8 cellular contexts compared by ENCODE assay signal in the genomic region with DNA sequence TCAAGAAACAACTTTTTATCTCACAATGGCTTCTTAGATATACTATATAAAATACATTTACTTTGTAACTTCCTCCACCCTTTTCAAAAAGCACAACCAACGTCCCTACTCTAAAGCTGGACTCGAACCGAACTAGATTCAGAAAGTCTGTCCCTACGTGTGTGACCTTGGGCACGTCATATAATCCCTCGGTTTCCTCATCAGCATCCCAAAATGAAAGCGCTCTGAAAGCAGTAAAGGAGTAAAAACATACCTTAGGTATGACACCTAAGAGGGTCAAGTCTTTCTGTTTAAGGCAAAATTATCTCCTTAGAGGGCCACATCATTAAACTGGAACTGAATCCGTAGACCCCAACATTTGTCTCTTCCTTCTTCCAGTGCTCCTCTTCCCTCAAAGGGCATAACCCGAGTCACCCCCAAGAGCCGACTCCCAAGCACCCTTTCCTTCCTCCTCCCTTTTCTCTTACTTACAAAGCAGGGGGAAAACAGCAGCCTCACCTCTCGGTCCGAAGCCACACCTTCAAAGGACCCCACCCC. TPM values are rescaled to one million over a fixed set of nuclear protein-coding genes. Genes with fewer than 3 reads are reported as not detected.
DNase-seq lines count a peak whose midpoint lies in the region; ATAC-seq and TF ChIP-seq lines count a peak whose summit lies in the region.

No MANE protein-coding gene starts in this region.

- DNase-seq in ELR (ENCODE audit: low read depth), result peak; percentile 43
- peak; percentile 62 for DNase-seq in NCI-H69 (lab: John Stamatoyannopoulos, UW)
- no peak for DNase-seq in endodermal cell
- DNase-seq in activated CD4-positive, alpha-beta T cell treated with anti-CD3 and anti-CD28 coated beads for 1 hour, result no peak
- no peak for DNase-seq in foreskin melanocyte
- DNase-seq in MV-4-11 (lab: John Stamatoyannopoulos, UW), result no peak

- H3K27me3 Mint-ChIP-seq in endodermal cell (ENCODE audit: insufficient read depth), result no peaks in the 10 kb centered on the region

- H3K9me3 Mint-ChIP-seq in endodermal cell, result no peaks in the 10 kb centered on the region

- peaks cover 11% of the 10 kb centered on the region for H3K4me1 ChIP-seq in endodermal cell (ENCODE audit: control insufficient read depth, insufficient read depth, low read length)
- H3K4me1 ChIP-seq in parathyroid adenoma, result peaks cover 6% of the 10 kb centered on the region

- no peak overlapping the region for H3K4me3 Mint-ChIP-seq in endodermal cell

- peaks cover 51% of the 10 kb centered on the region for H3K4me1 Mint-ChIP-seq in endodermal cell

- H3K36me3 ChIP-seq in endodermal cell (ENCODE audit: control insufficient read depth, insufficient read depth, low read length), result no peaks in the 10 kb centered on the region
- H3K36me3 ChIP-seq in parathyroid adenoma (ENCODE audit: control insufficient read depth, insufficient read depth, low read length), result no peaks in the 10 kb centered on the region

- H3K27ac Mint-ChIP-seq in endodermal cell, result no peak overlapping the region

- H3K4me2 ChIP-seq in parathyroid adenoma (ENCODE audit: low read length), result peak overlapping the region; percentile 63

- TF ChIP-seq CTCF in endodermal cell (conservative IDR thresholded peaks at IDR 0.05) (no peak), parathyroid adenoma (IDR thresholded peaks at IDR 0.05) (no peak)

- peak overlapping the region; percentile 96 for H2AFZ ChIP-seq in parathyroid adenoma

- no peaks in the 10 kb centered on the region for H3K27me3 ChIP-seq in endodermal cell (ENCODE audit: control insufficient read depth, insufficient read depth, low read length, poor library complexity, severe bottlenecking)
- no peaks in the 10 kb centered on the region for H3K27me3 ChIP-seq in parathyroid adenoma (ENCODE audit: control insufficient read depth, insufficient read depth, low read length)

- ATAC-seq in GM18907 (IDR thresholded peaks at IDR 0.05; ENCODE audit: unreplicated experiment), result no peak

- H3K4me3 ChIP-seq in endodermal cell (ENCODE audit: low read length) (peak overlapping the region; percentile 97), parathyroid adenoma (ENCODE audit: low read depth, low read length) (peak overlapping the region; percentile 90)

- H3K9me3 ChIP-seq in endodermal cell (ENCODE audit: control insufficient read depth, low read length), result no peaks in the 10 kb centered on the region
- H3K9me3 ChIP-seq in parathyroid adenoma (ENCODE audit: control insufficient read depth, low read length), result no peaks in the 10 kb centered on the region

- no peaks in the 10 kb centered on the region for H3K36me3 Mint-ChIP-seq in endodermal cell (ENCODE audit: low read depth)

- H3K9ac ChIP-seq in endodermal cell (ENCODE audit: extremely low read depth, low read length, poor library complexity, severe bottlenecking) (peak overlapping the region; percentile 72), parathyroid adenoma (peak overlapping the region; percentile 16)

- H3K27ac ChIP-seq in endodermal cell (ENCODE audit: low read depth, low read length) (peak overlapping the region; percentile 82), parathyroid adenoma (peak overlapping the region; percentile 74)

- peaks cover 30% of the 10 kb centered on the region for H3K79me2 ChIP-seq in parathyroid adenoma

- 0% methylated on average over 1 to 12 of the region's 12 CpGs for WGBS in endodermal cell (ENCODE audit: insufficient coverage in 1 of 2, insufficient read length in 1 of 2), 2 experiments

RNA-seq across cellular contexts. Expression of a gene that starts 0.7 kb away (rescaled TPM):
- total RNA-seq in endodermal cell, result 10 to 100 TPM; 75.2 to 84.8 TPM
- polyA plus RNA-seq in endodermal cell (2013, experiment 1 of 2), result 55.0 TPM
- polyA plus RNA-seq in endodermal cell (2013, experiment 2 of 2), result 58.4 TPM

RNA-seq across cellular contexts. Expression of a gene that starts 1.5 kb away (rescaled TPM):
- 10 to 100 TPM; 16.1 to 21.2 TPM for total RNA-seq in endodermal cell
- polyA plus RNA-seq in endodermal cell (2013, experiment 1 of 2), result 4.3 TPM
- 6.0 TPM for polyA plus RNA-seq in endodermal cell (2013, experiment 2 of 2)

Comparison
In these comparisons a context has a peak if more than half of its experiments do, and no peak if none do; other contexts are left out.
1. DNase-seq: peak in ELR (single experiment) and NCI-H69 (single experiment); none in endodermal cell (single experiment), activated CD4-positive, alpha-beta T cell treated with anti-CD3 and anti-CD28 coated beads for 1 hour (single experiment), foreskin melanocyte (single experiment) and MV-4-11 (single experiment).